1 cellular context compared by ENCODE assay signal in genomic region chr11:114265084-114265878, GRCh38.
TF ChIP-seq lines count a peak whose summit lies in the region.

No MANE protein-coding gene starts in this region.

TF ChIP-seq in GM23338, 12 proteins besides CTCF, POLR2A, EP300 and RAD21 (continued from another document):
- TF ChIP-seq ZNF462 (CRISPR knock-in tag; IDR thresholded peaks at IDR 0.05) (no peak), JUNB (IDR thresholded peaks at IDR 0.05; ENCODE audit: unreplicated experiment) (no peak), ZNF331 (CRISPR knock-in tag; IDR thresholded peaks at IDR 0.05; ENCODE audit: low read depth) (no peak), STAT1 (IDR thresholded peaks at IDR 0.05; ENCODE audit: unreplicated experiment) (no peak), EZH2phosphoT487 (IDR thresholded peaks at IDR 0.05; ENCODE audit: unreplicated experiment) (no peak), NANOG (IDR thresholded peaks at IDR 0.05; ENCODE audit: borderline replicate concordance) (no peak), CREB1 (CRISPR knock-in tag; IDR thresholded peaks at IDR 0.05; ENCODE audit: low read depth) (no peak)
- TF ChIP-seq, protein P1, sequence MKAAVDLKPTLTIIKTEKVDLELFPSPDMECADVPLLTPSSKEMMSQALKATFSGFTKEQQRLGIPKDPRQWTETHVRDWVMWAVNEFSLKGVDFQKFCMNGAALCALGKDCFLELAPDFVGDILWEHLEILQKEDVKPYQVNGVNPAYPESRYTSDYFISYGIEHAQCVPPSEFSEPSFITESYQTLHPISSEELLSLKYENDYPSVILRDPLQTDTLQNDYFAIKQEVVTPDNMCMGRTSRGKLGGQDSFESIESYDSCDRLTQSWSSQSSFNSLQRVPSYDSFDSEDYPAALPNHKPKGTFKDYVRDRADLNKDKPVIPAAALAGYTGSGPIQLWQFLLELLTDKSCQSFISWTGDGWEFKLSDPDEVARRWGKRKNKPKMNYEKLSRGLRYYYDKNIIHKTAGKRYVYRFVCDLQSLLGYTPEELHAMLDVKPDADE (IDR thresholded peaks at IDR 0.05): no peak
